21 cellular contexts compared by ENCODE assay signal in the genomic region with DNA sequence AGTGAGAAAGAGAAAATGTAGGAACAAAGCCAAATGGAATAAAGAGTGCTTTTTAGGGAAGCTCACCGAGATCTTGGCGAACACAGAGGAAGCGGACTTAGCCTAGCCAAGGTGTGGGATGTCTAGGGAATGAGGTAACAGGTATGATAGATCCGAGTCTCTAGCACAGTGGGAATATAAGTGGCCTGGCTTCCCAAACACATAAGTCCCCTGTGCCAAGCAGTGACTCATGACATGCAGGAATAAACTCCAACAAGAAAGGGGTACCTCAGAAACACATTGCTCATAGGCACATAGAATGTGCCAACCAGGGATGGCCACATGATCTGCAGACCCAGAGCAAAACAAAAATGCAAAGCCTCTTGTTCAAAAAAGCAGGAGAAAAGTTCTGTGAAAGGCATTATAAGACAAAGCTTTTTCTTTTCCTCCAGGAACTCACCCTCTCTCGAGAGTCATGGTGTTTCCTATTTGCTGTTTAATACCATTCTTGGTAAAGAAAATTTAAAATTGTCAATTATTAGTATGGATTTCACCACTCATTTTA.
"Had no signal": no experiment of that assay in that cellular context is flagged by ENCODE, and none has a peak within 500 bp of the region (broad histone marks: within the 10 kb centered on the region; RNA-seq: fewer than 3 reads in every experiment).

No MANE protein-coding gene starts in this region.

- H3K4me1 Mint-ChIP-seq: activated CD4-positive, alpha-beta T cell treated with anti-CD3 and anti-CD28 coated beads, Interleukin-2, amount 10 ng/mL, durations not matched to agents 24 days and 14 days; naive thymus-derived CD4-positive, alpha-beta T cell had no signal

- H3K9me3 Mint-ChIP-seq: activated CD4-positive, alpha-beta T cell treated with anti-CD3 and anti-CD28 coated beads, Interleukin-2, amount 10 ng/mL, durations not matched to agents 24 days and 14 days; dendritic cell treated with granulocyte-macrophage colony-stimulating factor and Interleukin-4, amounts not matched to agents 40 ng/mL and 50 ng/mL, for 4 days had no signal

- H3K27me3 ChIP-seq: brain microvascular endothelial cell, gastroesophageal sphincter, ovary, upper lobe of left lung had no signal

- ATAC-seq: activated CD8-positive, alpha-beta T cell treated with anti-CD3 and anti-CD28 coated beads, Interleukin-2, amount 10 ng/mL, durations not matched to agents 7 days and 5 days; activated T-cell treated with anti-CD3 and anti-CD28 coated beads, Interleukin-2, amount 50 U/mL, for 72 hours; gastroesophageal sphincter; mucosa of descending colon; naive thymus-derived CD4-positive, alpha-beta T cell; stimulated activated naive B cell treated with anti-CD40 and anti-IgM and Interleukin-4, amounts not matched to agents 10 μg/mL and 1 μg/mL and 100 μg/mL, for 72 hours had no signal

- H3K4me3 Mint-ChIP-seq: activated CD4-positive, alpha-beta T cell treated with anti-CD3 and anti-CD28 coated beads, Interleukin-2, amount 10 ng/mL, durations not matched to agents 24 days and 14 days; activated CD8-positive, alpha-beta T cell treated with anti-CD3 and anti-CD28 coated beads, Interleukin-2, amount 10 ng/mL, durations not matched to agents 7 days and 5 days; activated naive CD8-positive, alpha-beta T cell; activated T-cell treated with anti-CD3 and anti-CD28 coated beads, Interleukin-2, amount 50 U/mL, for 72 hours; dendritic cell treated with granulocyte-macrophage colony-stimulating factor and Interleukin-4, amounts not matched to agents 40 ng/mL and 50 ng/mL, for 4 days; naive thymus-derived CD4-positive, alpha-beta T cell; stimulated activated naive B cell treated with anti-CD40 and anti-IgM and Interleukin-4, amounts not matched to agents 10 μg/mL and 1 μg/mL and 100 μg/mL, for 72 hours had no signal

- H3K36me3 Mint-ChIP-seq: activated naive CD8-positive, alpha-beta T cell; stimulated activated naive B cell treated with anti-CD40 and anti-IgM and Interleukin-4, amounts not matched to agents 10 μg/mL and 1 μg/mL and 100 μg/mL, for 72 hours had no signal

- DNase-seq: activated CD4-positive, alpha-beta T cell treated with anti-CD3 and anti-CD28 coated beads, Interleukin-2, amount 10 ng/mL, durations not matched to agents 24 days and 14 days; activated CD4-positive, CD25-positive, alpha-beta regulatory T cell; activated CD8-positive, alpha-beta memory T cell treated with anti-CD3 and anti-CD28 coated beads, Interleukin-2, amount 50 U/mL, for 48 hours; activated CD8-positive, alpha-beta T cell treated with anti-CD3 and anti-CD28 coated beads, Interleukin-2, amount 10 ng/mL, durations not matched to agents 7 days and 5 days; activated gamma-delta T cell treated with Interleukin-2 at 50 U/mL for 16 hours; activated T-cell treated with anti-CD3 and anti-CD28 coated beads, Interleukin-2, amount 50 U/mL, for 72 hours; amniotic stem cell; brain microvascular endothelial cell; effector memory CD4-positive, alpha-beta T cell; mucosa of descending colon; naive thymus-derived CD4-positive, alpha-beta T cell; ovary; stimulated activated CD4-positive, alpha-beta T cell treated with anti-CD3 and anti-CD28 coated beads, Interleukin-12 subunit alpha, Interleukin-12 subunit beta, amount 100 ng/mL, for 4 hours; stimulated activated CD4-positive, alpha-beta T cell treated with anti-CD3 and anti-CD28 coated beads, Interleukin-2, amount 100 ng/mL, for 48 hours; stimulated activated naive B cell treated with anti-CD40 and anti-IgM and Interleukin-4, amounts not matched to agents 10 μg/mL and 1 μg/mL and 100 μg/mL, for 72 hours; SW 1271; upper lobe of left lung had no signal

- H3K4me3 ChIP-seq: gastroesophageal sphincter, lung, mucosa of descending colon, ovary, upper lobe of left lung had no signal

- H3K36me3 ChIP-seq: brain microvascular endothelial cell, gastroesophageal sphincter, ovary, upper lobe of left lung had no signal

- H3K27ac Mint-ChIP-seq: activated CD4-positive, alpha-beta T cell treated with anti-CD3 and anti-CD28 coated beads, Interleukin-2, amount 10 ng/mL, durations not matched to agents 24 days and 14 days; activated CD8-positive, alpha-beta T cell treated with anti-CD3 and anti-CD28 coated beads, Interleukin-2, amount 10 ng/mL, durations not matched to agents 7 days and 5 days; activated naive CD8-positive, alpha-beta T cell; activated T-cell treated with anti-CD3 and anti-CD28 coated beads, Interleukin-2, amount 50 U/mL, for 72 hours; dendritic cell treated with granulocyte-macrophage colony-stimulating factor and Interleukin-4, amounts not matched to agents 40 ng/mL and 50 ng/mL, for 4 days; naive thymus-derived CD4-positive, alpha-beta T cell; stimulated activated naive B cell treated with anti-CD40 and anti-IgM and Interleukin-4, amounts not matched to agents 10 μg/mL and 1 μg/mL and 100 μg/mL, for 72 hours had no signal

- H3K27ac ChIP-seq: brain microvascular endothelial cell, gastroesophageal sphincter, ovary, upper lobe of left lung had no signal

- H3K4me1 ChIP-seq: gastroesophageal sphincter, upper lobe of left lung had no signal

- H3K27me3 Mint-ChIP-seq: activated CD4-positive, alpha-beta T cell treated with anti-CD3 and anti-CD28 coated beads, Interleukin-2, amount 10 ng/mL, durations not matched to agents 24 days and 14 days; activated naive CD8-positive, alpha-beta T cell; dendritic cell treated with granulocyte-macrophage colony-stimulating factor and Interleukin-4, amounts not matched to agents 40 ng/mL and 50 ng/mL, for 4 days had no signal

- H3K9me3 ChIP-seq: gastroesophageal sphincter, mucosa of descending colon, ovary, upper lobe of left lung had no signal
